Comparison of ENCODE assay signal across 13 cellular contexts in genomic region chr10:88110355-88110754, GRCh38.
DNase-seq lines count a peak whose midpoint lies in the region; TF ChIP-seq lines count a peak whose summit lies in the region.
"Had no signal": no experiment of that assay in that cellular context is flagged by ENCODE, and none has a peak within 500 bp of the region (broad histone marks: within the 10 kb centered on the region; RNA-seq: fewer than 3 reads in every experiment).

No MANE protein-coding gene starts in this region.

- H3K4me3 ChIP-seq in DOHH2 (ENCODE audit: low read length) (peak overlapping the region; percentile 4), osteoblast (ENCODE audit: insufficient read depth, low read length) (no peak overlapping the region), colonic mucosa (no peak overlapping the region)

- H3K9me3 Mint-ChIP-seq in chondrocyte (ENCODE audit: low read depth), result peaks cover 6% of the 10 kb centered on the region
- H3K9me3 Mint-ChIP-seq in activated T-helper 1 cell treated with anti-CD3 and anti-CD28 coated beads, Interleukin-12 subunit alpha, Interleukin-12 subunit beta, Interleukin-2, Interleukin-4 antibody, amounts not matched to agents 30 ng/mL and 10 ng/mL and 1 ng/mL, durations not matched to agents 14 hours and 24 hours and 36 hours, result no peaks in the 10 kb centered on the region
- H3K9me3 Mint-ChIP-seq: type B pancreatic cell had no signal

- peak overlapping the region; percentile 52 for H3K27ac ChIP-seq in DOHH2 (ENCODE audit: low read depth, low read length)
- no peak overlapping the region for H3K27ac ChIP-seq in osteoblast (ENCODE audit: low read depth, low read length)
- no peak overlapping the region for H3K27ac ChIP-seq in colonic mucosa

- H3K4me2 ChIP-seq in DOHH2 (ENCODE audit: low read length) (peak overlapping the region; percentile 46), osteoblast (ENCODE audit: insufficient read depth, low read length) (peak overlapping the region; percentile 12)

- H3K4me3 Mint-ChIP-seq in chondrocyte (ENCODE audit: unreplicated experiment), result no peak overlapping the region
- no peak overlapping the region for H3K4me3 Mint-ChIP-seq in activated T-helper 1 cell treated with anti-CD3 and anti-CD28 coated beads, Interleukin-12 subunit alpha, Interleukin-12 subunit beta, Interleukin-2, Interleukin-4 antibody, amounts not matched to agents 30 ng/mL and 10 ng/mL and 1 ng/mL, durations not matched to agents 14 hours and 24 hours and 36 hours
- H3K4me3 Mint-ChIP-seq: type B pancreatic cell had no signal

- H3K9ac ChIP-seq in colonic mucosa (ENCODE audit: low read depth in 2 of 2, low read length in 2 of 2), result no peak overlapping the region

- peaks cover 98% of the 10 kb centered on the region for H3K4me1 ChIP-seq in DOHH2 (ENCODE audit: control insufficient read depth, low read length)
- peaks cover 13% of the 10 kb centered on the region for H3K4me1 ChIP-seq in osteoblast (ENCODE audit: insufficient read depth, low read length)
- no peaks in the 10 kb centered on the region for H3K4me1 ChIP-seq in colonic mucosa

- H3K9me3 ChIP-seq in DOHH2 (ENCODE audit: control insufficient read depth, insufficient read depth, low read length) (no peaks in the 10 kb centered on the region; the same call in 1 of the 2 replicates), osteoblast (ENCODE audit: low read depth, low read length) (no peaks in the 10 kb centered on the region), colonic mucosa (no peaks in the 10 kb centered on the region)

- no peaks in the 10 kb centered on the region for H3K27me3 Mint-ChIP-seq in chondrocyte (ENCODE audit: low read depth)
- no peaks in the 10 kb centered on the region for H3K27me3 Mint-ChIP-seq in activated T-helper 1 cell treated with anti-CD3 and anti-CD28 coated beads, Interleukin-12 subunit alpha, Interleukin-12 subunit beta, Interleukin-2, Interleukin-4 antibody, amounts not matched to agents 30 ng/mL and 10 ng/mL and 1 ng/mL, durations not matched to agents 14 hours and 24 hours and 36 hours (ENCODE audit: insufficient read depth)
- H3K27me3 Mint-ChIP-seq: type B pancreatic cell had no signal

- H4K20me1 ChIP-seq in DOHH2 (ENCODE audit: control insufficient read depth, insufficient read depth, low read depth, low read length) (no peaks in the 10 kb centered on the region), osteoblast (ENCODE audit: insufficient read depth, low read length) (no peaks in the 10 kb centered on the region)

- no peaks in the 10 kb centered on the region for H3K9me2 ChIP-seq in DOHH2 (replicated peaks; ENCODE audit: control insufficient read depth, low read length)

- H3K27ac Mint-ChIP-seq in chondrocyte (ENCODE audit: unreplicated experiment), result peak overlapping the region; percentile 46
- no peak overlapping the region for H3K27ac Mint-ChIP-seq in activated T-helper 1 cell treated with anti-CD3 and anti-CD28 coated beads, Interleukin-12 subunit alpha, Interleukin-12 subunit beta, Interleukin-2, Interleukin-4 antibody, amounts not matched to agents 30 ng/mL and 10 ng/mL and 1 ng/mL, durations not matched to agents 14 hours and 24 hours and 36 hours
- H3K27ac Mint-ChIP-seq: type B pancreatic cell had no signal

- intact Hi-C loops in activated T-helper 1 cell treated with anti-CD3 and anti-CD28 coated beads, Interleukin-12 subunit alpha, Interleukin-12 subunit beta, Interleukin-2, Interleukin-4 antibody, amounts not matched to agents 30 ng/mL and 10 ng/mL and 1 ng/mL, durations not matched to agents 14 hours and 24 hours and 36 hours (cut with micrococcal nuclease), result no loop called here
- intact Hi-C loops in colonic mucosa (cut with DNase I), result loop anchor here (10.0 kb wide), 1 partner anchor 274 kb away; no protein-coding TSS in a partner anchor

- no peaks in the 10 kb centered on the region for H3K27me3 ChIP-seq in DOHH2 (ENCODE audit: control insufficient read depth, low read length)
- no peaks in the 10 kb centered on the region for H3K27me3 ChIP-seq in osteoblast (ENCODE audit: insufficient read depth, low read length)
- no peaks in the 10 kb centered on the region for H3K27me3 ChIP-seq in colonic mucosa

- peaks cover 37% of the 10 kb centered on the region for H3F3A ChIP-seq in DOHH2 (ENCODE audit: control insufficient read depth, insufficient read depth)

- TF ChIP-seq CTCF in DOHH2 (IDR thresholded peaks at IDR 0.05; ENCODE audit: low read depth, low read length, poor library complexity, severe bottlenecking) (no peak), chondrocyte (IDR thresholded peaks at IDR 0.05) (no peak), osteoblast (IDR thresholded peaks at IDR 0.05; ENCODE audit: extremely low read depth, low read depth, low read length) (no peak), colonic mucosa (IDR thresholded peaks at IDR 0.05) (no peak)

- peak overlapping the region; percentile 3 for H2AFZ ChIP-seq in osteoblast (ENCODE audit: low read length)

- H3K4me1 Mint-ChIP-seq in chondrocyte (ENCODE audit: low read depth), result peaks cover 8% of the 10 kb centered on the region
- peaks cover 45% of the 10 kb centered on the region for H3K4me1 Mint-ChIP-seq in activated T-helper 1 cell treated with anti-CD3 and anti-CD28 coated beads, Interleukin-12 subunit alpha, Interleukin-12 subunit beta, Interleukin-2, Interleukin-4 antibody, amounts not matched to agents 30 ng/mL and 10 ng/mL and 1 ng/mL, durations not matched to agents 14 hours and 24 hours and 36 hours (ENCODE audit: low read depth)

- DNase-seq in LoVo (ENCODE audit: low spot score), result peak; percentile 42
- no peak for DNase-seq in chondrocyte (ENCODE audit: low spot score)
- DNase-seq in osteoblast (ENCODE audit: insufficient read length, low spot score, missing footprints), result no peak
- DNase-seq in activated T-helper 1 cell treated with anti-CD3 and anti-CD28 coated beads, Interleukin-12 subunit alpha, Interleukin-12 subunit beta, Interleukin-2, Interleukin-4 antibody, amounts not matched to agents 30 ng/mL and 10 ng/mL and 1 ng/mL, durations not matched to agents 14 hours and 24 hours and 36 hours (ENCODE audit: low spot score), result no peak
- DNase-seq in COLO829 (ENCODE audit: low spot score), result no peak
- DNase-seq in GM19240 (ENCODE audit: insufficient read length, low spot score), result no peak
- no peak for DNase-seq in colonic mucosa
- DNase-seq: activated CD4-positive, alpha-beta T cell treated with anti-CD3 and anti-CD28 coated beads for 4 hours; amygdala; DND-41; NCI-H1048 had no signal

- H3K36me3 ChIP-seq in DOHH2 (ENCODE audit: control insufficient read depth, low read length) (peaks cover 26% of the 10 kb centered on the region), osteoblast (ENCODE audit: insufficient read depth, low read length) (no peaks in the 10 kb centered on the region), colonic mucosa (no peaks in the 10 kb centered on the region)

- no peaks in the 10 kb centered on the region for H3K79me2 ChIP-seq in DOHH2 (ENCODE audit: control insufficient read depth, low read length)
- no peaks in the 10 kb centered on the region for H3K79me2 ChIP-seq in osteoblast (ENCODE audit: insufficient read depth, low read length)

- H3K36me3 Mint-ChIP-seq in chondrocyte (ENCODE audit: low read depth), result no peaks in the 10 kb centered on the region
- peaks cover 4% of the 10 kb centered on the region for H3K36me3 Mint-ChIP-seq in activated T-helper 1 cell treated with anti-CD3 and anti-CD28 coated beads, Interleukin-12 subunit alpha, Interleukin-12 subunit beta, Interleukin-2, Interleukin-4 antibody, amounts not matched to agents 30 ng/mL and 10 ng/mL and 1 ng/mL, durations not matched to agents 14 hours and 24 hours and 36 hours (ENCODE audit: low read depth)
- H3K36me3 Mint-ChIP-seq: type B pancreatic cell had no signal
